ENCODE assay signal across 38 cellular contexts in the genomic region with DNA sequence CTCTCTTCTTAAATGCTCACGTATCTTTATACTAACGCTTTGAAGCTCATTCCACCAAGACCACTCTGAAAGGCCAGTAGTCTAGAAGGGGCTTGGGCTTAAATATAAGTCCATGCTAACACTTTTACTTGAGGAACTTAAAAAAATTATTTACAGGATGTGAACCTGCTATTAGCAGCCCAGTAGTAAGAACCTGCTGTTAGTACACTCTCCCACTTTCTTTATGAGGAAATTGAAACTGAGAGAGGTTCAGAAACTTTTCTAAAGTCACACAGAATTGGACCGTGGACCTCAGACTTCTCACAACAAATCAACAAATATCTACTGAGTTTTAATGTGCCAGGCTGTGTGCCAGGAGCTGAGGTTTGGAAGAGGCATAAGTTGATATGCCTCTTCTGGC. TPM values are rescaled to one million over a fixed set of nuclear protein-coding genes. Genes with fewer than 3 reads are reported as not detected.
"Had no signal": no experiment of that assay in that cellular context is flagged by ENCODE, and none has a peak within 500 bp of the region (broad histone marks: within the 10 kb centered on the region; RNA-seq: fewer than 3 reads in every experiment).

No MANE protein-coding gene starts in this region.

- H3K27ac ChIP-seq: ascending aorta, cardiac muscle cell, colonic mucosa, VCaP had no signal

- H3K36me3 Mint-ChIP-seq: activated CD8-positive, alpha-beta memory T cell treated with anti-CD3 and anti-CD28 coated beads, Interleukin-2, amount 10 ng/mL, durations not matched to agents 7 days and 5 days; activated naive CD4-positive, alpha-beta T cell treated with anti-CD3 and anti-CD28 coated beads, Interleukin-2, amount 10 ng/mL, durations not matched to agents 7 days and 5 days; activated naive CD4-positive, alpha-beta T cell treated with anti-CD3 and anti-CD28 coated beads, Interleukin-2, amount 50 U/mL, for 24 hours; activated naive CD8-positive, alpha-beta T cell; activated naive CD8-positive, alpha-beta T cell treated with anti-CD3 and anti-CD28 coated beads, Interleukin-2, amount 10 ng/mL, durations not matched to agents 7 days and 5 days; brain had no signal

- H3K4me3 ChIP-seq: ascending aorta, cardiac muscle cell, colonic mucosa had no signal

- H3K9me3 ChIP-seq: ascending aorta, colonic mucosa had no signal

- H3K27me3 Mint-ChIP-seq: activated CD4-positive, alpha-beta memory T cell treated with anti-CD3 and anti-CD28 coated beads, Interleukin-2, amount 10 ng/mL, durations not matched to agents 7 days and 5 days; activated CD4-positive, alpha-beta T cell treated with anti-CD3 and anti-CD28 coated beads, Interleukin-2, amount 10 ng/mL, durations not matched to agents 24 days and 14 days; activated CD8-positive, alpha-beta memory T cell treated with anti-CD3 and anti-CD28 coated beads, Interleukin-2, amount 10 ng/mL, durations not matched to agents 7 days and 5 days; activated naive CD4-positive, alpha-beta T cell treated with anti-CD3 and anti-CD28 coated beads, Interleukin-2, amount 10 ng/mL, durations not matched to agents 7 days and 5 days; activated naive CD8-positive, alpha-beta T cell; activated naive CD8-positive, alpha-beta T cell treated with anti-CD3 and anti-CD28 coated beads, Interleukin-2, amount 50 U/mL, for 24 hours; activated T-cell treated with anti-CD3 and anti-CD28 coated beads, Interleukin-2, amount 50 U/mL, for 24 hours; brain; central memory CD8-positive, alpha-beta T cell had no signal

- H3K36me3 ChIP-seq: ascending aorta, cardiac muscle cell, colonic mucosa had no signal

- H3K4me1 Mint-ChIP-seq: activated B cell treated with CpG ODN at 0.5 μM for 24 hours; activated CD4-positive, alpha-beta memory T cell treated with anti-CD3 and anti-CD28 coated beads, Interleukin-2, amount 10 ng/mL, durations not matched to agents 7 days and 5 days; activated CD4-positive, alpha-beta T cell treated with anti-CD3 and anti-CD28 coated beads, Interleukin-2, amount 10 ng/mL, durations not matched to agents 24 days and 14 days; activated CD8-positive, alpha-beta memory T cell treated with anti-CD3 and anti-CD28 coated beads, Interleukin-2, amount 10 ng/mL, durations not matched to agents 7 days and 5 days; activated naive CD4-positive, alpha-beta T cell treated with anti-CD3 and anti-CD28 coated beads, Interleukin-2, amount 10 ng/mL, durations not matched to agents 7 days and 5 days; activated naive CD4-positive, alpha-beta T cell treated with anti-CD3 and anti-CD28 coated beads, Interleukin-2, amount 50 U/mL, for 24 hours; activated naive CD8-positive, alpha-beta T cell treated with anti-CD3 and anti-CD28 coated beads, Interleukin-2, amount 10 ng/mL, durations not matched to agents 7 days and 5 days; activated naive CD8-positive, alpha-beta T cell treated with anti-CD3 and anti-CD28 coated beads, Interleukin-2, amount 50 U/mL, for 24 hours; central memory CD8-positive, alpha-beta T cell had no signal

- DNase-seq: activated B cell treated with CpG ODN at 0.5 μM for 24 hours; activated CD4-positive, alpha-beta memory T cell treated with anti-CD3 and anti-CD28 coated beads, Interleukin-2, amount 10 ng/mL, durations not matched to agents 7 days and 5 days; activated CD4-positive, alpha-beta T cell treated with anti-CD3 and anti-CD28 coated beads for 4 hours; activated CD4-positive, alpha-beta T cell treated with anti-CD3 and anti-CD28 coated beads, Interleukin-2, amount 10 ng/mL, durations not matched to agents 24 days and 14 days; activated CD4-positive, alpha-beta T cell treated with anti-CD3 and anti-CD28 coated beads, Interleukin-2, amount 50 U/mL, for 1 hour; activated CD4-positive, alpha-beta T cell treated with anti-CD3 and anti-CD28 coated beads, Interleukin-2, amount 50 U/mL, for 4 hours; activated CD4-positive, CD25-positive, alpha-beta regulatory T cell treated with anti-CD3 and anti-CD28 coated beads, Interleukin-2, amount 50 U/mL, for 72 hours; activated CD8-positive, alpha-beta memory T cell treated with anti-CD3 and anti-CD28 coated beads for 24 hours; activated CD8-positive, alpha-beta memory T cell treated with anti-CD3 and anti-CD28 coated beads, Interleukin-2, amount 10 ng/mL, durations not matched to agents 7 days and 5 days; activated CD8-positive, alpha-beta memory T cell treated with anti-CD3 and anti-CD28 coated beads, Interleukin-2, amount 50 U/mL, for 48 hours; activated CD8-positive, alpha-beta T cell treated with anti-CD3 and anti-CD28 coated beads, Interleukin-2, amount 10 ng/mL, durations not matched to agents 7 days and 5 days; activated effector memory CD4-positive, alpha-beta T cell treated with Interleukin-2 at 50 U/mL for 16 hours; activated gamma-delta T cell treated with Interleukin-2 at 50 U/mL for 16 hours; activated naive CD4-positive, alpha-beta T cell; activated naive CD4-positive, alpha-beta T cell treated with anti-CD3 and anti-CD28 coated beads, Interleukin-2, amount 10 ng/mL, durations not matched to agents 7 days and 5 days; activated naive CD8-positive, alpha-beta T cell treated with anti-CD3 and anti-CD28 coated beads, Interleukin-2, amount 10 ng/mL, durations not matched to agents 7 days and 5 days; activated naive CD8-positive, alpha-beta T cell treated with anti-CD3 and anti-CD28 coated beads, Interleukin-2, amount 50 U/mL, for 24 hours; activated T-cell treated with anti-CD3 and anti-CD28 coated beads, Interleukin-2, amount 50 U/mL, for 24 hours; activated T-cell treated with anti-CD3 and anti-CD28 coated beads, Interleukin-2, amount 50 U/mL, for 48 hours; amygdala; anterior cingulate cortex; caudate nucleus; cerebellar nuclear complex; colonic mucosa; T-helper 2 cell; T-helper 9 cell had no signal

- H3K4me3 Mint-ChIP-seq: activated B cell treated with CpG ODN at 0.5 μM for 24 hours; activated CD4-positive, alpha-beta memory T cell treated with anti-CD3 and anti-CD28 coated beads, Interleukin-2, amount 10 ng/mL, durations not matched to agents 7 days and 5 days; activated CD4-positive, alpha-beta T cell treated with anti-CD3 and anti-CD28 coated beads, Interleukin-2, amount 10 ng/mL, durations not matched to agents 24 days and 14 days; activated CD8-positive, alpha-beta memory T cell treated with anti-CD3 and anti-CD28 coated beads, Interleukin-2, amount 10 ng/mL, durations not matched to agents 7 days and 5 days; activated CD8-positive, alpha-beta T cell treated with anti-CD3 and anti-CD28 coated beads, Interleukin-2, amount 10 ng/mL, durations not matched to agents 7 days and 5 days; activated naive CD4-positive, alpha-beta T cell treated with anti-CD3 and anti-CD28 coated beads, Interleukin-2, amount 10 ng/mL, durations not matched to agents 7 days and 5 days; activated naive CD4-positive, alpha-beta T cell treated with anti-CD3 and anti-CD28 coated beads, Interleukin-2, amount 50 U/mL, for 24 hours; activated naive CD8-positive, alpha-beta T cell; activated naive CD8-positive, alpha-beta T cell treated with anti-CD3 and anti-CD28 coated beads, Interleukin-2, amount 10 ng/mL, durations not matched to agents 7 days and 5 days; activated naive CD8-positive, alpha-beta T cell treated with anti-CD3 and anti-CD28 coated beads, Interleukin-2, amount 50 U/mL, for 24 hours; activated T-cell treated with anti-CD3 and anti-CD28 coated beads, Interleukin-2, amount 50 U/mL, for 24 hours; brain; central memory CD8-positive, alpha-beta T cell; T-helper 2 cell treated with Interferon-gamma antibody and Interleukin-4, amounts not matched to agents 5 μg/mL and 100 μg/mL, for 36 hours had no signal

- H3K27me3 ChIP-seq: ascending aorta, colonic mucosa had no signal

- H3K9me3 Mint-ChIP-seq: activated B cell treated with CpG ODN at 0.5 μM for 24 hours; activated CD4-positive, alpha-beta memory T cell treated with anti-CD3 and anti-CD28 coated beads, Interleukin-2, amount 10 ng/mL, durations not matched to agents 7 days and 5 days; activated CD4-positive, alpha-beta T cell treated with anti-CD3 and anti-CD28 coated beads, Interleukin-2, amount 10 ng/mL, durations not matched to agents 24 days and 14 days; activated naive CD4-positive, alpha-beta T cell treated with anti-CD3 and anti-CD28 coated beads, Interleukin-2, amount 10 ng/mL, durations not matched to agents 7 days and 5 days; activated naive CD4-positive, alpha-beta T cell treated with anti-CD3 and anti-CD28 coated beads, Interleukin-2, amount 50 U/mL, for 24 hours; activated naive CD8-positive, alpha-beta T cell treated with anti-CD3 and anti-CD28 coated beads, Interleukin-2, amount 10 ng/mL, durations not matched to agents 7 days and 5 days; activated naive CD8-positive, alpha-beta T cell treated with anti-CD3 and anti-CD28 coated beads, Interleukin-2, amount 50 U/mL, for 24 hours; activated T-cell treated with anti-CD3 and anti-CD28 coated beads, Interleukin-2, amount 50 U/mL, for 24 hours; activated T-helper 2 cell treated with anti-CD3 and anti-CD28 coated beads, Interferon-gamma antibody, Interleukin-2, Interleukin-4, amounts not matched to agents 10 μg/mL and 5 μg/mL and 100 μg/mL, durations not matched to agents 14 hours and 24 hours and 36 hours; brain; central memory CD8-positive, alpha-beta T cell; T-helper 2 cell treated with Interferon-gamma antibody and Interleukin-4, amounts not matched to agents 5 μg/mL and 100 μg/mL, for 36 hours had no signal

- FAIRE-seq: bronchial epithelial cell, TTC549 had no signal

- H3K27ac Mint-ChIP-seq: activated B cell treated with CpG ODN at 0.5 μM for 24 hours; activated CD4-positive, alpha-beta memory T cell treated with anti-CD3 and anti-CD28 coated beads, Interleukin-2, amount 10 ng/mL, durations not matched to agents 7 days and 5 days; activated CD4-positive, alpha-beta T cell treated with anti-CD3 and anti-CD28 coated beads, Interleukin-2, amount 10 ng/mL, durations not matched to agents 24 days and 14 days; activated CD8-positive, alpha-beta memory T cell treated with anti-CD3 and anti-CD28 coated beads, Interleukin-2, amount 10 ng/mL, durations not matched to agents 7 days and 5 days; activated CD8-positive, alpha-beta T cell treated with anti-CD3 and anti-CD28 coated beads, Interleukin-2, amount 10 ng/mL, durations not matched to agents 7 days and 5 days; activated naive CD4-positive, alpha-beta T cell treated with anti-CD3 and anti-CD28 coated beads, Interleukin-2, amount 10 ng/mL, durations not matched to agents 7 days and 5 days; activated naive CD4-positive, alpha-beta T cell treated with anti-CD3 and anti-CD28 coated beads, Interleukin-2, amount 50 U/mL, for 24 hours; activated naive CD8-positive, alpha-beta T cell; activated naive CD8-positive, alpha-beta T cell treated with anti-CD3 and anti-CD28 coated beads, Interleukin-2, amount 10 ng/mL, durations not matched to agents 7 days and 5 days; activated naive CD8-positive, alpha-beta T cell treated with anti-CD3 and anti-CD28 coated beads, Interleukin-2, amount 50 U/mL, for 24 hours; activated T-cell treated with anti-CD3 and anti-CD28 coated beads, Interleukin-2, amount 50 U/mL, for 24 hours; activated T-helper 2 cell treated with anti-CD3 and anti-CD28 coated beads, Interferon-gamma antibody, Interleukin-2, Interleukin-4, amounts not matched to agents 10 μg/mL and 5 μg/mL and 100 μg/mL, durations not matched to agents 14 hours and 24 hours and 36 hours; brain; T-helper 2 cell treated with Interferon-gamma antibody and Interleukin-4, amounts not matched to agents 5 μg/mL and 100 μg/mL, for 36 hours had no signal

- ATAC-seq: activated CD8-positive, alpha-beta memory T cell treated with anti-CD3 and anti-CD28 coated beads, Interleukin-2, amount 10 ng/mL, durations not matched to agents 7 days and 5 days; activated CD8-positive, alpha-beta T cell treated with anti-CD3 and anti-CD28 coated beads, Interleukin-2, amount 10 ng/mL, durations not matched to agents 7 days and 5 days; activated naive CD8-positive, alpha-beta T cell treated with anti-CD3 and anti-CD28 coated beads, Interleukin-2, amount 50 U/mL, for 24 hours had no signal

- H3K4me1 ChIP-seq: ascending aorta, colonic mucosa had no signal

RNA-seq across cellular contexts. Expression of a gene that starts 53.4 kb away (rescaled TPM):
- total RNA-seq: activated B cell treated with CpG ODN at 0.5 μM for 24 hours; activated CD4-positive, alpha-beta memory T cell treated with anti-CD3 and anti-CD28 coated beads, Interleukin-2, amount 10 ng/mL, durations not matched to agents 7 days and 5 days; activated CD4-positive, alpha-beta T cell treated with anti-CD3 and anti-CD28 coated beads, Interleukin-2, amount 10 ng/mL, durations not matched to agents 24 days and 14 days; activated CD8-positive, alpha-beta memory T cell treated with anti-CD3 and anti-CD28 coated beads, Interleukin-2, amount 10 ng/mL, durations not matched to agents 7 days and 5 days; activated CD8-positive, alpha-beta T cell treated with anti-CD3 and anti-CD28 coated beads, Interleukin-2, amount 10 ng/mL, durations not matched to agents 7 days and 5 days; activated naive CD8-positive, alpha-beta T cell treated with anti-CD3 and anti-CD28 coated beads, Interleukin-2, amount 10 ng/mL, durations not matched to agents 7 days and 5 days; activated T-helper 2 cell treated with anti-CD3 and anti-CD28 coated beads, Interferon-gamma antibody, Interleukin-2, Interleukin-4, amounts not matched to agents 10 μg/mL and 5 μg/mL and 100 μg/mL, durations not matched to agents 14 hours and 24 hours and 36 hours; ascending aorta; bronchial epithelial cell; chondrocyte had no signal
